In the genomic region with DNA sequence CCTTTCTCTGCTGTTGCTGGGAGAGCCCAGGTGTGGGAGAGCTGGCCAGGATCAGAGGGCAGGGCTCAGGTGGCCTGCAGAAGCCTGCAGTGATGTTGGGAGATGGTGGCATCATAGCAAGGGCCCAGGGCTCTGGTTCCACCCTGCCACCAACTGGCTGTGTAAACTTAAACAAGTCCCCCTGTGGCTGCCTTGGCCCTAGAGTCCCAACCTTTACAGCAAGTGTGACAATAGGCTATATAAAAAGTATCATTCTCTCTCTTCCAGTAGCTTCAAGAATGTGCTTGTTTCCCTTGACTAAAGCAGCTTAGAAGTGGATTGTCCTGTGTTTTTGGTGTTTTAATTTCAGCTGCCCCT, we compare ENCODE assay signal across 1 cellular context.
TF ChIP-seq lines count a peak whose summit lies in the region.

No MANE protein-coding gene starts in this region.

TF ChIP-seq in WTC11, 78 proteins besides CTCF, POLR2A, EP300 and RAD21 (continued from another document):
- TF ChIP-seq JAZF1 (CRISPR knock-in tag; IDR thresholded peaks at IDR 0.05): no peak
- TF ChIP-seq, protein P1, sequence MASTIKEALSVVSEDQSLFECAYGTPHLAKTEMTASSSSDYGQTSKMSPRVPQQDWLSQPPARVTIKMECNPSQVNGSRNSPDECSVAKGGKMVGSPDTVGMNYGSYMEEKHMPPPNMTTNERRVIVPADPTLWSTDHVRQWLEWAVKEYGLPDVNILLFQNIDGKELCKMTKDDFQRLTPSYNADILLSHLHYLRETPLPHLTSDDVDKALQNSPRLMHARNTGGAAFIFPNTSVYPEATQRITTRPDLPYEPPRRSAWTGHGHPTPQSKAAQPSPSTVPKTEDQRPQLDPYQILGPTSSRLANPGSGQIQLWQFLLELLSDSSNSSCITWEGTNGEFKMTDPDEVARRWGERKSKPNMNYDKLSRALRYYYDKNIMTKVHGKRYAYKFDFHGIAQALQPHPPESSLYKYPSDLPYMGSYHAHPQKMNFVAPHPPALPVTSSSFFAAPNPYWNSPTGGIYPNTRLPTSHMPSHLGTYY (CRISPR knock-in tag; IDR thresholded peaks at IDR 0.05): no peak
- no peak for TF ChIP-seq HMGA2 (CRISPR knock-in tag; IDR thresholded peaks at IDR 0.05)
- TF ChIP-seq ZNF671 (CRISPR knock-in tag; IDR thresholded peaks at IDR 0.05): no peak
- TF ChIP-seq SOX15 (CRISPR knock-in tag; IDR thresholded peaks at IDR 0.05): no peak
